In genomic region chr18:41992066-41992465, GRCh38 we compare ENCODE assay signal across 11 cellular contexts. TPM values are rescaled to one million over a fixed set of nuclear protein-coding genes. Genes with fewer than 3 reads are reported as not detected.
DNase-seq lines count a peak whose midpoint lies in the region; ATAC-seq and TF ChIP-seq lines count a peak whose summit lies in the region.
"Had no signal": no experiment of that assay in that cellular context is flagged by ENCODE, and none has a peak within 500 bp of the region (broad histone marks: within the 10 kb centered on the region; RNA-seq: fewer than 3 reads in every experiment).

No MANE protein-coding gene starts in this region.

- no peaks in the 10 kb centered on the region for H3K27me3 ChIP-seq in A673 (replicated peaks; ENCODE audit: insufficient read depth, low read depth, low read length, poor library complexity)

- WGBS in lower leg skin, 2 donors = 56 to 82% methylated on average over 2 of the region's 2 CpGs

- peaks cover 3% of the 10 kb centered on the region for H3K36me3 ChIP-seq in A673 (ENCODE audit: insufficient read depth, low read length, poor library complexity, severe bottlenecking)

- TF ChIP-seq POLR2A in lower leg skin (IDR thresholded peaks at IDR 0.05) = no peak

- peaks cover 6% of the 10 kb centered on the region for H3K4me1 ChIP-seq in A673 (ENCODE audit: insufficient read depth, low read length, poor library complexity, severe bottlenecking)
- H3K4me1 ChIP-seq: parathyroid adenoma had no signal

- H3K4me3 ChIP-seq in A673 (ENCODE audit: low read depth, low read length, poor library complexity, severe bottlenecking) (no peak overlapping the region), lower leg skin (ENCODE audit: low read depth, poor library complexity, severe bottlenecking) (no peak overlapping the region)

- no peak overlapping the region for H3K27ac ChIP-seq in A673 (ENCODE audit: low read depth, low read length, poor library complexity, severe bottlenecking)
- H3K27ac ChIP-seq: parathyroid adenoma had no signal

- no TSS peak for BruUV-seq in A673 (replicated peaks; lab: Mats Ljungman, UMichigan)

- CTCF ChIA-PET in A673 (lab: Charles Lee) = no interaction called here

- peak; percentile 38 for DNase-seq in A172 (ENCODE audit: low spot score)
- DNase-seq in NCI-H226 = peak; percentile 46
- DNase-seq in A673 (ENCODE audit: low spot score) = no peak
- DNase-seq in lower leg skin (ENCODE audit: low spot score in 2 of 2) = no peak
- DNase-seq in activated gamma-delta T cell treated with Interleukin-2 at 50 U/mL for 16 hours = no peak
- no peak for DNase-seq in AML-193 (lab: John Stamatoyannopoulos, UW)
- DNase-seq: effector memory CD4-positive, alpha-beta T cell; NCI-H524 treated with DMSO at 0.1 percent for 48 hours had no signal

- intact Hi-C loops in A673 (cut with micrococcal nuclease; ENCODE audit: unreplicated experiment) (no loop called here), lower leg skin (cut with DNase I; ENCODE audit: low total_unique reads) (no loop called here)

- no peaks in the 10 kb centered on the region for H3K9me3 ChIP-seq in A673 (ENCODE audit: low read depth, low read length, poor library complexity, severe bottlenecking)

- no peak for TF ChIP-seq CTCF in A673 (conservative IDR thresholded peaks at IDR 0.05; ENCODE audit: low read depth, low read length)
- TF ChIP-seq CTCF in lower leg skin (IDR thresholded peaks at IDR 0.05) = no peak

- ATAC-seq in GM19372 (IDR thresholded peaks at IDR 0.05; ENCODE audit: low read depth, unreplicated experiment) (peak; percentile 74), HG03064 (IDR thresholded peaks at IDR 0.05; ENCODE audit: low read depth, unreplicated experiment) (peak; percentile 85)

- POLR2A ChIA-PET in A673 (lab: Charles Lee; ENCODE audit: low non-redundant PET) = no interaction called here

RNA-seq across cellular contexts. Expression of gene PIK3C3, which starts 37.0 kb away (rescaled TPM):
- 42.6 and 43.5 TPM in 2 replicates for total RNA-seq in A172 (2014; rRNA removed; shearing (Covaris generic))
- total RNA-seq in A673 (2021) = 49.6 and 50.8 TPM in 2 replicates
- 10 to 100 TPM; 35.5 to 54.7 (median 39.6) TPM for total RNA-seq in lower leg skin

Comparison
In these comparisons a context has a peak if more than half of its experiments do, and no peak if none do; other contexts are left out.
1. DNase-seq: peak in A172 (single experiment) and NCI-H226 (single experiment); none in A673 (single experiment), lower leg skin (0 of 2), activated gamma-delta T cell treated with Interleukin-2 at 50 U/mL for 16 hours (single experiment) and AML-193 (0 of 2).